In genomic region chr7:40659231-40659630, GRCh38 we compare ENCODE assay signal across 27 cellular contexts.
DNase-seq lines count a peak whose midpoint lies in the region; ATAC-seq and TF ChIP-seq lines count a peak whose summit lies in the region.
"Had no signal": no experiment of that assay in that cellular context is flagged by ENCODE, and none has a peak within 500 bp of the region (broad histone marks: within the 10 kb centered on the region; RNA-seq: fewer than 3 reads in every experiment).

No MANE protein-coding gene starts in this region.

- H3K14ac ChIP-seq in trophoblast cell (ENCODE audit: low read length) = peak overlapping the region; percentile 57

- ATAC-seq in lower lobe of right lung = no peak
- ATAC-seq: HepG2; naive thymus-derived CD4-positive, alpha-beta T cell; upper lobe of right lung had no signal

- no peak overlapping the region for H2BK5ac ChIP-seq in trophoblast cell (ENCODE audit: low read depth, low read length, poor library complexity)

- H3K27me3 ChIP-seq in trophoblast cell (ENCODE audit: insufficient read depth, low read length) = no peaks in the 10 kb centered on the region
- H3K27me3 ChIP-seq in lower lobe of right lung (ENCODE audit: low read depth) = no peaks in the 10 kb centered on the region
- no peaks in the 10 kb centered on the region for H3K27me3 ChIP-seq in WERI-Rb-1 (ENCODE audit: insufficient read depth, low read depth, severe bottlenecking)
- H3K27me3 ChIP-seq: BLaER1 treated with 17β-estradiol and CSF1 and Interleukin-3, amounts not matched to agents 10 nM and 100 nM; colonic mucosa; hepatocyte; upper lobe of right lung had no signal

- H4K12ac ChIP-seq in trophoblast cell (ENCODE audit: low read depth, low read length) = no peak overlapping the region

- H3K4me1 ChIP-seq in trophoblast cell (ENCODE audit: control insufficient read depth in 1 of 2, insufficient read depth in 2 of 2, low read length in 2 of 2) = peaks cover 0 to 3% of the 10 kb centered on the region in 2 experiments
- no peaks in the 10 kb centered on the region for H3K4me1 ChIP-seq in lower lobe of right lung
- H3K4me1 ChIP-seq: BLaER1 treated with 17β-estradiol and CSF1 and Interleukin-3, amounts not matched to agents 10 nM and 100 nM; Caco-2; colonic mucosa; upper lobe of right lung had no signal

- no peak overlapping the region for H4K8ac ChIP-seq in trophoblast cell (ENCODE audit: low read depth, low read length)

- no peaks in the 10 kb centered on the region for H3K36me3 ChIP-seq in trophoblast cell (ENCODE audit: control insufficient read depth in 1 of 2, insufficient read depth in 2 of 2, low read length in 2 of 2)
- H3K36me3 ChIP-seq in lower lobe of right lung = no peaks in the 10 kb centered on the region
- H3K36me3 ChIP-seq in WERI-Rb-1 = no peaks in the 10 kb centered on the region
- H3K36me3 ChIP-seq: BLaER1 treated with 17β-estradiol and CSF1 and Interleukin-3, amounts not matched to agents 10 nM and 100 nM; colonic mucosa; upper lobe of right lung had no signal

- H3K79me1 ChIP-seq in trophoblast cell (ENCODE audit: low read length) = no peaks in the 10 kb centered on the region

- H4K91ac ChIP-seq in trophoblast cell (ENCODE audit: low read depth, low read length) = no peak overlapping the region

- no peak overlapping the region for H2AK5ac ChIP-seq in trophoblast cell (ENCODE audit: low read length)

- H3K18ac ChIP-seq in trophoblast cell (ENCODE audit: low read length) = no peak overlapping the region

- no peak overlapping the region for H3K4me2 ChIP-seq in trophoblast cell (ENCODE audit: low read length)
- H3K4me2 ChIP-seq: BLaER1 treated with 17β-estradiol and CSF1 and Interleukin-3, amounts not matched to agents 10 nM and 100 nM; hepatocyte had no signal

- H2AFZ ChIP-seq in trophoblast cell (ENCODE audit: insufficient read depth, low read length, poor library complexity) = no peak overlapping the region
- H2AFZ ChIP-seq: hepatocyte had no signal

- H3K23ac ChIP-seq in trophoblast cell (ENCODE audit: low read length) = no peak overlapping the region

- DNase-seq in AG20443 (ENCODE audit: low spot score) (peak; percentile 52), M059J (ENCODE audit: low read depth) (peak; percentile 44), foreskin fibroblast (peak; percentile 26 to 50), trophoblast cell (no peak), lower lobe of right lung (no peak), NCI-H146 treated with DMSO at 0.1 percent for 48 hours (lab: John Stamatoyannopoulos, UW; ENCODE audit: unreplicated experiment) (no peak), WERI-Rb-1 (no peak), dedifferentiated amniotic fluid mesenchymal stem cell (ENCODE audit: extremely low spot score) (no peak)
- DNase-seq: activated CD4-positive, alpha-beta T cell treated with anti-CD3 and anti-CD28 coated beads, Interleukin-2, amount 10 ng/mL, durations not matched to agents 7 days and 5 days; activated T-cell treated with anti-CD3 and anti-CD28 coated beads, Interleukin-2, amount 50 U/mL, for 24 hours; Caco-2; colonic mucosa; DMS79; effector memory CD4-positive, alpha-beta T cell; erythroblast; Kasumi-1; naive thymus-derived CD4-positive, alpha-beta T cell; NCI-H187; NCI-H526; SIG-M5; stimulated activated CD4-positive, alpha-beta T cell treated with anti-CD3 and anti-CD28 coated beads, Interleukin-2, amount 100 ng/mL, for 24 hours; SW 1271; T-helper 9 cell; upper lobe of right lung had no signal

- H3K27ac ChIP-seq in trophoblast cell (ENCODE audit: low read depth, low read length) = no peak overlapping the region
- no peak overlapping the region for H3K27ac ChIP-seq in lower lobe of right lung
- H3K27ac ChIP-seq in WERI-Rb-1 = no peak overlapping the region
- H3K27ac ChIP-seq: BLaER1 treated with 17β-estradiol and CSF1 and Interleukin-3, amounts not matched to agents 10 nM and 100 nM; colonic mucosa; hepatocyte; upper lobe of right lung had no signal

- H3K4ac ChIP-seq in trophoblast cell (ENCODE audit: low read depth, low read length) = no peak overlapping the region

- H3K4me3 ChIP-seq in foreskin fibroblast (ENCODE audit: low read depth in 1 of 2, low read length in 2 of 2) (no peak overlapping the region), trophoblast cell (ENCODE audit: low read depth, low read length) (no peak overlapping the region), lower lobe of right lung (no peak overlapping the region), WERI-Rb-1 (ENCODE audit: low read depth, low read length) (no peak overlapping the region)
- H3K4me3 ChIP-seq: BLaER1 treated with 17β-estradiol and CSF1 and Interleukin-3, amounts not matched to agents 10 nM and 100 nM; colonic mucosa; hepatocyte; upper lobe of right lung had no signal

- H3K79me2 ChIP-seq in trophoblast cell (ENCODE audit: control insufficient read depth, insufficient read depth, low read length, poor library complexity) = no peaks in the 10 kb centered on the region
- H3K79me2 ChIP-seq: hepatocyte had no signal

- TF ChIP-seq CTCF in foreskin fibroblast (IDR thresholded peaks at IDR 0.05; ENCODE audit: low read depth, low read length) (no peak), lower lobe of right lung (IDR thresholded peaks at IDR 0.05) (no peak), WERI-Rb-1 (IDR thresholded peaks at IDR 0.05; ENCODE audit: low read depth, low read length) (no peak)

- H3K9ac ChIP-seq in trophoblast cell (ENCODE audit: low read length) = no peak overlapping the region
- H3K9ac ChIP-seq: BLaER1 treated with 17β-estradiol and CSF1 and Interleukin-3, amounts not matched to agents 10 nM and 100 nM had no signal

- H2BK120ac ChIP-seq in trophoblast cell (ENCODE audit: insufficient read depth, low read length, poor library complexity) = peak overlapping the region; percentile 17

- no CpG with 5 or more reads among the region's 2 CpGs for WGBS in trophoblast cell (ENCODE audit: extremely low coverage, insufficient coverage, insufficient read length)

- H3K9me3 ChIP-seq in trophoblast cell (ENCODE audit: insufficient read depth, low read depth, low read length) = no peaks in the 10 kb centered on the region
- H3K9me3 ChIP-seq in lower lobe of right lung = no peaks in the 10 kb centered on the region
- H3K9me3 ChIP-seq in WERI-Rb-1 (ENCODE audit: severe bottlenecking) = no peaks in the 10 kb centered on the region
- H3K9me3 ChIP-seq: BLaER1 treated with 17β-estradiol and CSF1 and Interleukin-3, amounts not matched to agents 10 nM and 100 nM; Caco-2; colonic mucosa; upper lobe of right lung had no signal

- no peak overlapping the region for H2BK12ac ChIP-seq in trophoblast cell (ENCODE audit: low read length)

- intact Hi-C loops in lower lobe of right lung (cut with DNase I) = no loop called here

Comparison
In these comparisons a context has a peak if more than half of its experiments do, and no peak if none do; other contexts are left out.
1. DNase-seq: peak in AG20443 (single experiment), M059J (single experiment) and foreskin fibroblast (2 of 2); none in trophoblast cell (0 of 2), lower lobe of right lung (single experiment), NCI-H146 treated with DMSO at 0.1 percent for 48 hours (single experiment), WERI-Rb-1 (single experiment) and dedifferentiated amniotic fluid mesenchymal stem cell (single experiment).